1 cellular context compared by ENCODE assay signal in genomic region chr2:177625744-177626655, GRCh38.
A peak's percentile ranks its signal among the peaks of the same experiment; 100 is the strongest.
TF ChIP-seq lines count a peak whose summit lies in the region.

No MANE protein-coding gene starts in this region.

TF ChIP-seq in HEK293, 187 proteins besides CTCF, POLR2A, EP300 and RAD21 (continued from another document):
- TF ChIP-seq, protein P1, sequence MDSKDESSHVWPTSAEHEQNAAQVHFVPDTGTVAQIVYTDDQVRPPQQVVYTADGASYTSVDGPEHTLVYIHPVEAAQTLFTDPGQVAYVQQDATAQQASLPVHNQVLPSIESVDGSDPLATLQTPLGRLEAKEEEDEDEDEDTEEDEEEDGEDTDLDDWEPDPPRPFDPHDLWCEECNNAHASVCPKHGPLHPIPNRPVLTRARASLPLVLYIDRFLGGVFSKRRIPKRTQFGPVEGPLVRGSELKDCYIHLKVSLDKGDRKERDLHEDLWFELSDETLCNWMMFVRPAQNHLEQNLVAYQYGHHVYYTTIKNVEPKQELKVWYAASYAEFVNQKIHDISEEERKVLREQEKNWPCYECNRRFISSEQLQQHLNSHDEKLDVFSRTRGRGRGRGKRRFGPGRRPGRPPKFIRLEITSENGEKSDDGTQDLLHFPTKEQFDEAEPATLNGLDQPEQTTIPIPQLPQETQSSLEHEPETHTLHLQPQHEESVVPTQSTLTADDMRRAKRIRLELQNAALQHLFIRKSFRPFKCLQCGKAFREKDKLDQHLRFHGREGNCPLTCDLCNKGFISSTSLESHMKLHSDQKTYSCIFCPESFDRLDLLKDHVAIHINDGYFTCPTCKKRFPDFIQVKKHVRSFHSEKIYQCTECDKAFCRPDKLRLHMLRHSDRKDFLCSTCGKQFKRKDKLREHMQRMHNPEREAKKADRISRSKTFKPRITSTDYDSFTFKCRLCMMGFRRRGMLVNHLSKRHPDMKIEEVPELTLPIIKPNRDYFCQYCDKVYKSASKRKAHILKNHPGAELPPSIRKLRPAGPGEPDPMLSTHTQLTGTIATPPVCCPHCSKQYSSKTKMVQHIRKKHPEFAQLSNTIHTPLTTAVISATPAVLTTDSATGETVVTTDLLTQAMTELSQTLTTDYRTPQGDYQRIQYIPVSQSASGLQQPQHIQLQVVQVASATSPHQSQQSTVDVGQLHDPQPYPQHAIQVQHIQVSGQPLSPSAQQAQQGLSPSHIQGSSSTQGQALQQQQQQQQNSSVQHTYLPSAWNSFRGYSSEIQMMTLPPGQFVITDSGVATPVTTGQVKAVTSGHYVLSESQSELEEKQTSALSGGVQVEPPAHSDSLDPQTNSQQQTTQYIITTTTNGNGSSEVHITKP (tag by site-specific recombination; IDR thresholded peaks at IDR 0.05) = peak; percentile 31; the same call in 1 of the 2 replicates
- TF ChIP-seq PRDM6 (tag by site-specific recombination; IDR thresholded peaks at IDR 0.05) = peak; percentile 17; the same call in 1 of the 2 replicates
- TF ChIP-seq ZBTB17 (tag by site-specific recombination; IDR thresholded peaks at IDR 0.05) = peak; percentile 70
- TF ChIP-seq ZNF335 (tag by site-specific recombination; conservative IDR thresholded peaks at IDR 0.05) = peak; percentile 4; the same call in 1 of the 2 replicates
- TF ChIP-seq ZNF311 (tag by site-specific recombination; IDR thresholded peaks at IDR 0.05; ENCODE audit: borderline replicate concordance) = no peak
- no peak for TF ChIP-seq ZNF645 (tag by site-specific recombination; IDR thresholded peaks at IDR 0.05)
- TF ChIP-seq ZNF518A (tag by site-specific recombination; conservative IDR thresholded peaks at IDR 0.05; ENCODE audit: low read depth) = no peak
- TF ChIP-seq ZNF76 (tag by site-specific recombination; IDR thresholded peaks at IDR 0.05; ENCODE audit: borderline replicate concordance, low read depth) = peak; percentile 24; the same call in 1 of the 2 replicates
